Comparison of ENCODE assay signal across 26 cellular contexts in the genomic region with DNA sequence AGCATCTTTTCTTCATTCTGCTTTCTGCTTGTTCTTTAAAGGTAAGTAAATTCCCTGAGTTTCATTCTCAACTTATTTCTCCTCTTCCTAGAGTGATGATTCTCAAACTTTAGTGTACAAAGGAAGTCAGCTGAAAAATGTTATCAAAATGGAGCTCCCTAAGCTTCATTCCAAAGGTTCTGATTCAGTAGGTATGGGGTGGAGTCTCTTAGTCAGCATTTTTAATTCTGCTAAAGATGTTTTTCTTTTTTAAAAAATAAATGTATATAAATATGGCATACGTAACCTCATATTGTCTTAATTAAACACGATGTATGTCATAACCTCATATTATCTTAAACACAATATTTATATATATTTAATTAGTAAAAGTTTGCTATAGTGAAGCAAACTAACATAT. TPM values are rescaled to one million over a fixed set of nuclear protein-coding genes. Genes with fewer than 3 reads are reported as not detected.
"Had no signal": no experiment of that assay in that cellular context is flagged by ENCODE, and none has a peak within 500 bp of the region (broad histone marks: within the 10 kb centered on the region; RNA-seq: fewer than 3 reads in every experiment).

No MANE protein-coding gene starts in this region.

- FAIRE-seq: endometrium, frontal cortex, kidney had no signal

- ATAC-seq: effector memory CD8-positive, alpha-beta T cell; left lobe of liver; mucosa of descending colon; natural killer cell treated with Interleukin-12 subunit alpha and Interleukin-12 subunit beta and Interleukin-15 and Interleukin-18, amount 100 ng/mL, for 72 hours; stimulated activated effector memory CD8-positive, alpha-beta T cell treated with anti-CD3 and anti-CD28 coated beads, Interleukin-12 subunit alpha, Interleukin-12 subunit beta, amount 100 ng/mL, for 72 hours had no signal

- H3K27me3 Mint-ChIP-seq: type B pancreatic cell had no signal

- H3K4me3 ChIP-seq: lung, mucosa of descending colon, prostate gland, right atrium auricular region, sigmoid colon, testis, tibial artery had no signal

- H3K27ac Mint-ChIP-seq: effector memory CD8-positive, alpha-beta T cell; mesothelial cell of epicardium; naive B cell; natural killer cell treated with Interleukin-12 subunit alpha and Interleukin-12 subunit beta and Interleukin-15 and Interleukin-18, amount 100 ng/mL, for 72 hours; stimulated activated effector memory CD8-positive, alpha-beta T cell treated with anti-CD3 and anti-CD28 coated beads, Interleukin-12 subunit alpha, Interleukin-12 subunit beta, amount 100 ng/mL, for 72 hours; type B pancreatic cell had no signal

- H3K27ac ChIP-seq: prostate gland, right atrium auricular region, sigmoid colon, testis, tibial artery had no signal

- H3K4me3 Mint-ChIP-seq: effector memory CD8-positive, alpha-beta T cell; mesothelial cell of epicardium; naive B cell; natural killer cell treated with Interleukin-12 subunit alpha and Interleukin-12 subunit beta and Interleukin-15 and Interleukin-18, amount 100 ng/mL, for 72 hours; neural crest cell; stimulated activated effector memory CD8-positive, alpha-beta T cell treated with anti-CD3 and anti-CD28 coated beads, Interleukin-12 subunit alpha, Interleukin-12 subunit beta, amount 100 ng/mL, for 72 hours; type B pancreatic cell had no signal

- H3K9me3 Mint-ChIP-seq: effector memory CD8-positive, alpha-beta T cell; mesothelial cell of epicardium; naive B cell; natural killer cell treated with Interleukin-12 subunit alpha and Interleukin-12 subunit beta and Interleukin-15 and Interleukin-18, amount 100 ng/mL, for 72 hours; neural crest cell; stimulated activated effector memory CD8-positive, alpha-beta T cell treated with anti-CD3 and anti-CD28 coated beads, Interleukin-12 subunit alpha, Interleukin-12 subunit beta, amount 100 ng/mL, for 72 hours; type B pancreatic cell had no signal

- H3K9me3 ChIP-seq: mucosa of descending colon, prostate gland, right atrium auricular region, sigmoid colon, testis, tibial artery had no signal

- DNase-seq: cortex of kidney; effector memory CD8-positive, alpha-beta T cell; head of caudate nucleus; kidney; mesenchymal stem cell; mucosa of descending colon; naive B cell; nucleus accumbens; sigmoid colon; stimulated activated CD4-positive, alpha-beta T cell treated with anti-CD3 and anti-CD28 coated beads, Interleukin-2, amount 100 ng/mL, for 24 hours; stimulated activated CD4-positive, alpha-beta T cell treated with anti-CD3 and anti-CD28 coated beads, Interleukin-4, amount 100 ng/mL, for 24 hours; stimulated activated naive CD4-positive, alpha-beta T cell treated with Interleukin-2 at 50 U/mL for 16 hours; substantia nigra; testis; tibial artery had no signal

- H3K27me3 ChIP-seq: right atrium auricular region, sigmoid colon, testis, tibial artery had no signal

- H3K4me1 ChIP-seq: prostate gland, right atrium auricular region, testis had no signal

- H3K36me3 ChIP-seq: prostate gland, right atrium auricular region, sigmoid colon, tibial artery had no signal

- H3K4me1 Mint-ChIP-seq: naive B cell; stimulated activated effector memory CD8-positive, alpha-beta T cell treated with anti-CD3 and anti-CD28 coated beads, Interleukin-12 subunit alpha, Interleukin-12 subunit beta, amount 100 ng/mL, for 72 hours had no signal

- H3K36me3 Mint-ChIP-seq: mesothelial cell of epicardium; naive B cell; natural killer cell treated with Interleukin-12 subunit alpha and Interleukin-12 subunit beta and Interleukin-15 and Interleukin-18, amount 100 ng/mL, for 72 hours; stimulated activated effector memory CD8-positive, alpha-beta T cell treated with anti-CD3 and anti-CD28 coated beads, Interleukin-12 subunit alpha, Interleukin-12 subunit beta, amount 100 ng/mL, for 72 hours; type B pancreatic cell had no signal

RNA-seq across cellular contexts. Expression of a gene that starts 3.1 kb away (rescaled TPM):
- total RNA-seq: natural killer cell treated with Interleukin-12 subunit alpha and Interleukin-12 subunit beta and Interleukin-15 and Interleukin-18, amount 100 ng/mL, for 72 hours had no signal
